Comparison of ENCODE assay signal across 9 cellular contexts in genomic region chr19:15417699-15418098, GRCh38. TPM values are rescaled to one million over a fixed set of nuclear protein-coding genes. Genes with fewer than 3 reads are reported as not detected.
DNase-seq lines count a peak whose midpoint lies in the region; ATAC-seq, FAIRE-seq and TF ChIP-seq lines count a peak whose summit lies in the region.
"Had no signal": no experiment of that assay in that cellular context is flagged by ENCODE, and none has a peak within 500 bp of the region (broad histone marks: within the 10 kb centered on the region; RNA-seq: fewer than 3 reads in every experiment).

No MANE protein-coding gene starts in this region.

- no peak for TF ChIP-seq CTCF in heart left ventricle (IDR thresholded peaks at IDR 0.05)
- TF ChIP-seq CTCF in adrenal gland (IDR thresholded peaks at IDR 0.05) = no peak
- no peak for TF ChIP-seq CTCF in keratinocyte (optimal IDR thresholded peaks at IDR 0.05 in 1 of 3, IDR thresholded peaks at IDR 0.05 in 1 of 3, conservative IDR thresholded peaks at IDR 0.05 in 1 of 3; ENCODE audit: extremely low read depth in 1 of 3, insufficient read depth in 2 of 3, low read length in 3 of 3)

- FAIRE-seq in keratinocyte (lab: Jason Lieb, UNC) = peak; percentile 20

- H3K79me2 ChIP-seq in keratinocyte (ENCODE audit: control insufficient read depth, insufficient read depth, low read length) = peaks cover 58% of the 10 kb centered on the region

- 5 to 11% (median 7%) methylated on average over 9 of the region's 9 CpGs for WGBS in heart left ventricle, 4 donors
- WGBS in adrenal gland, 4 donors = 0 to 8% (median 4%) methylated on average over 2 to 9 of the region's 9 CpGs

- H3K9ac ChIP-seq in keratinocyte (ENCODE audit: control insufficient read depth, extremely low read depth, insufficient read depth, low read length) = peak overlapping the region; percentile 94

- H3K4me3 ChIP-seq in heart left ventricle (peak overlapping the region; percentile 75 to 100 (median 93)), adrenal gland (peak overlapping the region; percentile 18 to 94 (median 86)), keratinocyte (ENCODE audit: control insufficient read depth in 2 of 3, extremely low read depth in 1 of 3, insufficient read depth in 2 of 3, low read depth in 1 of 3, low read length in 3 of 3) (peak overlapping the region; percentile 90 to 97 (median 93))

- no peaks in the 10 kb centered on the region for H3K27me3 ChIP-seq in heart left ventricle
- H3K27me3 ChIP-seq in adrenal gland = no peaks in the 10 kb centered on the region
- no peaks in the 10 kb centered on the region for H3K27me3 ChIP-seq in keratinocyte (ENCODE audit: control insufficient read depth, extremely low read depth, insufficient read depth, low read length)

- dilution Hi-C loops in keratinocyte (cut with MboI; ENCODE audit: extremely low pct_ligation_motif_present, low sequenced_read_pairs) = no loop called here

- H3K4me2 ChIP-seq in keratinocyte (ENCODE audit: control insufficient read depth, extremely low read depth, insufficient read depth, low read depth, low read length) = peak overlapping the region; percentile 85

- H3K9me3 ChIP-seq in heart left ventricle = no peaks in the 10 kb centered on the region
- H3K9me3 ChIP-seq in adrenal gland (replicated peaks in 1 of 3) = no peaks in the 10 kb centered on the region
- no peaks in the 10 kb centered on the region for H3K9me3 ChIP-seq in keratinocyte (ENCODE audit: control insufficient read depth, low read depth, low read length)

- H3K4me1 ChIP-seq in heart left ventricle = peaks cover 6 to 65% (median 48%) of the 10 kb centered on the region in 12 donors
- H3K4me1 ChIP-seq in adrenal gland (replicated peaks in 1 of 2) = peaks cover 32 to 51% of the 10 kb centered on the region in 2 donors
- peaks cover 11% of the 10 kb centered on the region for H3K4me1 ChIP-seq in keratinocyte (ENCODE audit: control insufficient read depth, extremely low read depth, insufficient read depth, low read length)

- intact Hi-C loops in heart left ventricle (cut with DNase I) (loop anchor here in 7 of 10 donors (2.0 to 10.0 kb wide), 5 partner anchors 33 to 243 kb away; partner anchors contain the start of gene AKAP8 (in 2 of the 7)), Right ventricle myocardium inferior (cut with DNase I) (loop anchor here (5.0 kb wide), 1 partner anchor 35 kb away; no protein-coding TSS in a partner anchor), adrenal gland (cut with DNase I) (no loop called here)

- H3K36me3 ChIP-seq in heart left ventricle (peaks cover 0 to 33% (median 13%) of the 10 kb centered on the region in 9 donors), adrenal gland (replicated peaks in 1 of 2) (peaks cover 0 to 4% of the 10 kb centered on the region in 2 donors), keratinocyte (ENCODE audit: control insufficient read depth in 2 of 2, extremely low read depth in 1 of 2, insufficient read depth in 2 of 2, low read length in 2 of 2) (peaks cover 0 to 9% of the 10 kb centered on the region in 2 experiments)

- H3K9me1 ChIP-seq in keratinocyte (ENCODE audit: control insufficient read depth, extremely low read depth, insufficient read depth, low read length) = no peaks in the 10 kb centered on the region

- ATAC-seq in heart left ventricle (no peak), Right ventricle myocardium inferior (no peak), GM18498 (IDR thresholded peaks at IDR 0.05; ENCODE audit: unreplicated experiment) (no peak), HG03432 (IDR thresholded peaks at IDR 0.05; ENCODE audit: unreplicated experiment) (no peak)

- no peak overlapping the region for H2AFZ ChIP-seq in keratinocyte (ENCODE audit: control insufficient read depth, low read length)

- H4K20me1 ChIP-seq in keratinocyte (ENCODE audit: control insufficient read depth, extremely low read depth, insufficient read depth, low read length) = peaks cover 12% of the 10 kb centered on the region

- DNase-seq in heart left ventricle (peak in 3 of 5 donors; percentile 21 to 39 (median 26)), Right ventricle myocardium inferior (ENCODE audit: missing footprints) (no peak), adrenal gland (peak in 4 of 7 donors; percentile 45 to 64 (median 59)), keratinocyte (ENCODE audit: low read depth, low spot score) (no peak), substantia nigra (lab: John Stamatoyannopoulos, UW) (peak in 1 of 49 donors; percentile 39), NCI-H128 (lab: John Stamatoyannopoulos, UW; ENCODE audit: unreplicated experiment) (no peak)

- TF ChIP-seq POLR2A in heart left ventricle (IDR thresholded peaks at IDR 0.05) = no peak
- peak in 1 of 2 donors; percentile 16 for TF ChIP-seq POLR2A in adrenal gland (IDR thresholded peaks at IDR 0.05)

- H3K27ac ChIP-seq in heart left ventricle (peak overlapping the region in 10 of 12 donors; percentile 83 to 95 (median 92)), adrenal gland (peak overlapping the region; percentile 70 to 98 (median 90)), keratinocyte (ENCODE audit: control insufficient read depth, insufficient read depth, low read length) (peak overlapping the region; percentile 77), substantia nigra (ENCODE audit: low read depth, low read length, poor library complexity, severe bottlenecking) (peak overlapping the region; percentile 77)

RNA-seq across cellular contexts. Expression of gene AKAP8L, which starts 1.1 kb away (rescaled TPM):
- total RNA-seq in heart left ventricle (10 to 100 TPM; 46.5 to 72.2 (median 60.1) TPM), Right ventricle myocardium inferior (76.7 TPM), adrenal gland (100 to 1,000 TPM in 5 of 8 donors, 10 to 100 TPM in 3; 48.3 to 206 (median 131) TPM)
- polyA plus RNA-seq in heart left ventricle (10 to 100 TPM; 43.3 to 67.5 TPM), adrenal gland (100 to 1,000 TPM in 2 of 3 donors, 10 to 100 TPM in 1; 60.5 to 652 (median 264) TPM), keratinocyte (28.4 to 48.2 TPM (median 44.3 TPM) in 3 replicates)
- polyA plus RNA-seq in keratinocyte (2011; ENCODE audit: low read depth) = 159 TPM
- 16.8 and 21.0 TPM in 2 replicates for polyA plus RNA-seq in keratinocyte (2011; cell fraction: cytosol; rRNA removed)
- 120 and 136 TPM in 2 replicates for polyA plus RNA-seq in keratinocyte (2011; cell fraction: nucleus; rRNA removed)
- polyA plus RNA-seq in keratinocyte (2012; ENCODE audit: low replicate concordance) = 37.5 and 58.1 TPM in 2 replicates
- 47.8 to 86.5 TPM (median 56.1 TPM) in 3 replicates for polyA minus RNA-seq in keratinocyte
- polyA minus RNA-seq in keratinocyte (2011; cell fraction: cytosol; rRNA and poly(A)+ RNA removed) = 29.5 TPM
- polyA minus RNA-seq in keratinocyte (2011; cell fraction: nucleus; rRNA and poly(A)+ RNA removed) = 45.8 and 64.1 TPM in 2 replicates

RNA-seq across cellular contexts. Expression of gene WIZ, which starts 32.1 kb away (rescaled TPM):
- total RNA-seq in heart left ventricle (10 to 100 TPM; 23.1 to 52.4 (median 25.7) TPM), Right ventricle myocardium inferior (31.3 TPM), adrenal gland (10 to 100 TPM; 22.6 to 49.2 (median 36.3) TPM)
- polyA plus RNA-seq in heart left ventricle (10 to 100 TPM; 19.0 to 26.2 TPM), adrenal gland (10 to 100 TPM in 2 of 3 donors, 1 to 10 TPM in 1; 7.9 to 48.1 (median 28.3) TPM), keratinocyte (5.1 to 10.6 TPM (median 7.5 TPM) in 3 replicates)
- 3.6 TPM for polyA plus RNA-seq in keratinocyte (2011; ENCODE audit: low read depth)
- polyA plus RNA-seq in keratinocyte (2011; cell fraction: cytosol; rRNA removed) = 7.4 and 17.0 TPM in 2 replicates
- 16.5 and 25.6 TPM in 2 replicates for polyA plus RNA-seq in keratinocyte (2011; cell fraction: nucleus; rRNA removed)
- polyA plus RNA-seq in keratinocyte (2012; ENCODE audit: low replicate concordance) = 10.4 and 22.6 TPM in 2 replicates
- 3.4 to 12.8 TPM (median 5.0 TPM) in 3 replicates for polyA minus RNA-seq in keratinocyte
- 18.0 TPM for polyA minus RNA-seq in keratinocyte (2011; cell fraction: cytosol; rRNA and poly(A)+ RNA removed)
- polyA minus RNA-seq in keratinocyte (2011; cell fraction: nucleus; rRNA and poly(A)+ RNA removed) = 12.1 TPM in 2 replicates

RNA-seq across cellular contexts. Expression of gene AKAP8, which starts 38.1 kb away (rescaled TPM):
- total RNA-seq in heart left ventricle (10 to 100 TPM; 15.3 to 24.8 (median 18.9) TPM), Right ventricle myocardium inferior (19.8 TPM), adrenal gland (10 to 100 TPM; 13.0 to 45.8 (median 32.2) TPM)
- polyA plus RNA-seq in heart left ventricle (10 to 100 TPM in 1 of 2 donors, 1 to 10 TPM in 1; 9.6 to 17.5 TPM), adrenal gland (10 to 100 TPM; 13.4 to 41.7 (median 27.0) TPM), keratinocyte (16.8 to 18.1 TPM (median 18.1 TPM) in 3 replicates)
- polyA plus RNA-seq in keratinocyte (2011; ENCODE audit: low read depth) = 12.9 TPM
- polyA plus RNA-seq in keratinocyte (2011; cell fraction: cytosol; rRNA removed) = 10.5 and 10.9 TPM in 2 replicates
- 34.8 and 35.0 TPM in 2 replicates for polyA plus RNA-seq in keratinocyte (2011; cell fraction: nucleus; rRNA removed)
- polyA plus RNA-seq in keratinocyte (2012; ENCODE audit: low replicate concordance) = 10.2 and 17.8 TPM in 2 replicates
- polyA minus RNA-seq in keratinocyte = 5.7 to 9.0 TPM (median 7.6 TPM) in 3 replicates
- 14.6 TPM for polyA minus RNA-seq in keratinocyte (2011; cell fraction: cytosol; rRNA and poly(A)+ RNA removed)
- polyA minus RNA-seq in keratinocyte (2011; cell fraction: nucleus; rRNA and poly(A)+ RNA removed) = 12.0 and 12.6 TPM in 2 replicates

RNA-seq across cellular contexts. Expression of gene RASAL3, which starts 46.6 kb away (rescaled TPM):
- total RNA-seq in heart left ventricle (1 to 10 TPM in 5 of 9 donors, under 1 TPM in 4; 0.42 to 9.1 (median 1.0) TPM), Right ventricle myocardium inferior (2.3 TPM), adrenal gland (1 to 10 TPM; 2.6 to 7.6 (median 5.5) TPM)
- polyA plus RNA-seq in heart left ventricle (under 1 TPM; 0.60 to 0.99 TPM), adrenal gland (10 to 100 TPM in 1 of 3 donors, 1 to 10 TPM in 2; 1.1 to 20.5 (median 5.7) TPM), keratinocyte (0.04 TPM in 1 of 3 replicates, not detected in the others)
- not detected for polyA plus RNA-seq in keratinocyte (2011; ENCODE audit: low read depth)
- polyA plus RNA-seq in keratinocyte (2011; cell fraction: cytosol; rRNA removed) = not detected in 2 replicates
- polyA plus RNA-seq in keratinocyte (2011; cell fraction: nucleus; rRNA removed) = not detected in 2 replicates
- not detected in 2 replicates for polyA plus RNA-seq in keratinocyte (2012; ENCODE audit: low replicate concordance)
- not detected in 3 replicates for polyA minus RNA-seq in keratinocyte
- polyA minus RNA-seq in keratinocyte (2011; cell fraction: cytosol; rRNA and poly(A)+ RNA removed) = not detected
- not detected in 2 replicates for polyA minus RNA-seq in keratinocyte (2011; cell fraction: nucleus; rRNA and poly(A)+ RNA removed)
- total RNA-seq: myocyte had no signal

Comparison
In these comparisons a context has a peak if more than half of its experiments do, and no peak if none do; other contexts are left out.
1. DNase-seq: peak in heart left ventricle (3 of 5) and adrenal gland (4 of 7); none in Right ventricle myocardium inferior (single experiment), keratinocyte (single experiment) and NCI-H128 (single experiment).
2. intact Hi-C loops: an anchor here in heart left ventricle (2.0 to 10.0 kb wide) and Right ventricle myocardium inferior (5.0 kb wide); none called in adrenal gland.
3. Peak in every context shown above with its lines, with median percentiles within 50 percentile points of each other: H3K27ac ChIP-seq and H3K4me3 ChIP-seq.